In genomic region chr3:56131976-56132590, GRCh38 we compare ENCODE assay signal across 8 cellular contexts.
DNase-seq lines count a peak whose midpoint lies in the region; ATAC-seq, FAIRE-seq and TF ChIP-seq lines count a peak whose summit lies in the region.

No MANE protein-coding gene starts in this region.

- no peaks in the 10 kb centered on the region for H3F3A ChIP-seq in GM23338 (replicated peaks; ENCODE audit: low read depth)

- POLR2A ChIA-PET in endothelial cell of umbilical vein (lab: Charles Lee): no interaction called here
- POLR2A ChIA-PET in CD8-positive, alpha-beta memory T cell (lab: Charles Lee): no interaction called here

- 8 to 31% methylated on average over 3 of the region's 3 CpGs for WGBS in esophagus squamous epithelium, 2 donors

- H3K4me2 ChIP-seq in GM23338: no peak overlapping the region
- peak overlapping the region; percentile 79 for H3K4me2 ChIP-seq in endothelial cell of umbilical vein (ENCODE audit: insufficient read depth, low read length)

- TF ChIP-seq POLR2A in endothelial cell of umbilical vein (IDR thresholded peaks at IDR 0.05; ENCODE audit: low read depth, low read length): no peak
- no peak for TF ChIP-seq POLR2A in esophagus squamous epithelium (IDR thresholded peaks at IDR 0.05)

- no peaks in the 10 kb centered on the region for H4K20me1 ChIP-seq in GM23338 (replicated peaks; ENCODE audit: insufficient read depth)
- H4K20me1 ChIP-seq in endothelial cell of umbilical vein (replicated peaks; ENCODE audit: control insufficient read depth, extremely low read depth, insufficient read depth, low read length): no peaks in the 10 kb centered on the region

- ATAC-seq in GM23338 (peak; percentile 55), HG03039 (IDR thresholded peaks at IDR 0.05; ENCODE audit: unreplicated experiment) (no peak), HG02885 (IDR thresholded peaks at IDR 0.05; ENCODE audit: poor library complexity, unreplicated experiment) (no peak)

- FAIRE-seq in endothelial cell of umbilical vein (lab: Jason Lieb, UNC): peak; percentile 86

- H3K27me3 ChIP-seq in GM23338 (ENCODE audit: insufficient read depth) (no peaks in the 10 kb centered on the region), endothelial cell of umbilical vein (ENCODE audit: control insufficient read depth in 2 of 2, insufficient read depth in 2 of 2, low read length in 2 of 2) (no peaks in the 10 kb centered on the region), esophagus squamous epithelium (peaks cover 0 to 4% (median 0%) of the 10 kb centered on the region in 4 donors)
- H3K27me3 ChIP-seq in CD8-positive, alpha-beta memory T cell (ENCODE audit: insufficient read depth, low read length, poor library complexity, severe bottlenecking): no peaks in the 10 kb centered on the region

- H3K36me3 ChIP-seq in GM23338 (ENCODE audit: insufficient read depth) (no peaks in the 10 kb centered on the region), endothelial cell of umbilical vein (ENCODE audit: control insufficient read depth in 2 of 2, extremely low read depth in 1 of 2, insufficient read depth in 2 of 2, low read length in 2 of 2) (no peaks in the 10 kb centered on the region), esophagus squamous epithelium (no peaks in the 10 kb centered on the region)
- H3K36me3 ChIP-seq in CD8-positive, alpha-beta memory T cell (ENCODE audit: insufficient read depth, low read length): no peaks in the 10 kb centered on the region

- peak; percentile 28 for DNase-seq in GM23338 (ENCODE audit: low spot score)
- peak; percentile 93 for DNase-seq in NOMO-1 treated with DMSO at 0.1 percent for 48 hours (lab: John Stamatoyannopoulos, UW; ENCODE audit: unreplicated experiment)
- DNase-seq in endothelial cell of umbilical vein (ENCODE audit: low read depth, low spot score): peak; percentile 92
- peak in 6 of 10 donors; percentile 12 to 74 (median 30) for DNase-seq in posterior cingulate gyrus
- no peak for DNase-seq in esophagus squamous epithelium (lab: John Stamatoyannopoulos, UW)
- no peak for DNase-seq in CD8-positive, alpha-beta memory T cell

- H3K4me1 ChIP-seq in GM23338 (ENCODE audit: insufficient read depth) (peaks cover 18% of the 10 kb centered on the region), endothelial cell of umbilical vein (ENCODE audit: control insufficient read depth, extremely low read depth, insufficient read depth, low read length) (peaks cover 26% of the 10 kb centered on the region), esophagus squamous epithelium (peaks cover 0 to 11% (median 3%) of the 10 kb centered on the region in 3 donors)
- no peaks in the 10 kb centered on the region for H3K4me1 ChIP-seq in CD8-positive, alpha-beta memory T cell (ENCODE audit: insufficient read depth, low read length)

- no peak overlapping the region for H3K4me3 Mint-ChIP-seq in GM23338
- H3K4me3 Mint-ChIP-seq in CD8-positive, alpha-beta memory T cell: no peak overlapping the region

- H3K36me3 Mint-ChIP-seq in GM23338 (ENCODE audit: low read depth): peaks cover 2% of the 10 kb centered on the region
- no peaks in the 10 kb centered on the region for H3K36me3 Mint-ChIP-seq in CD8-positive, alpha-beta memory T cell

- H3K4me3 ChIP-seq in GM23338 (no peak overlapping the region), endothelial cell of umbilical vein (replicated peaks in 1 of 3; ENCODE audit: insufficient read depth in 1 of 3, low read depth in 1 of 3, low read length in 3 of 3) (no peak overlapping the region), esophagus squamous epithelium (no peak overlapping the region)
- H3K4me3 ChIP-seq in CD8-positive, alpha-beta memory T cell (ENCODE audit: low read length): no peak overlapping the region

- no peaks in the 10 kb centered on the region for H3K9me3 ChIP-seq in endothelial cell of umbilical vein (replicated peaks; ENCODE audit: control insufficient read depth, insufficient read depth, low read length)
- no peaks in the 10 kb centered on the region for H3K9me3 ChIP-seq in esophagus squamous epithelium
- no peaks in the 10 kb centered on the region for H3K9me3 ChIP-seq in CD8-positive, alpha-beta memory T cell (ENCODE audit: low read length)

- no peak overlapping the region for H3K27ac ChIP-seq in GM23338 (ENCODE audit: low read depth)
- peak overlapping the region; percentile 48 for H3K27ac ChIP-seq in endothelial cell of umbilical vein (ENCODE audit: insufficient read depth, low read depth, low read length)
- peak overlapping the region in 1 of 4 donors; percentile 11 for H3K27ac ChIP-seq in esophagus squamous epithelium
- no peak overlapping the region for H3K27ac ChIP-seq in CD8-positive, alpha-beta memory T cell (ENCODE audit: low read depth, low read length)

- CTCF ChIA-PET in endothelial cell of umbilical vein (lab: Charles Lee): no interaction called here
- CTCF ChIA-PET in CD8-positive, alpha-beta memory T cell (lab: Charles Lee): no interaction called here

- no peak overlapping the region for H3K27ac Mint-ChIP-seq in GM23338
- H3K27ac Mint-ChIP-seq in CD8-positive, alpha-beta memory T cell: no peak overlapping the region

- intact Hi-C loops in endothelial cell of umbilical vein (cut with micrococcal nuclease): loop anchor here (2.0 to 10.0 kb wide), 3 partner anchors 31 to 645 kb away; partner anchors contain the start of gene WNT5A
- intact Hi-C loops in posterior cingulate gyrus (cut with DNase I): no loop called here
- intact Hi-C loops in esophagus squamous epithelium (cut with DNase I): no loop called here

- H3K27me3 Mint-ChIP-seq in GM23338 (ENCODE audit: insufficient read depth, low read depth, poor library complexity): no peaks in the 10 kb centered on the region
- no peaks in the 10 kb centered on the region for H3K27me3 Mint-ChIP-seq in CD8-positive, alpha-beta memory T cell

- TF ChIP-seq CTCF in GM23338 (conservative IDR thresholded peaks at IDR 0.05; ENCODE audit: low read depth in 2 of 2) (no peak), endothelial cell of umbilical vein (IDR thresholded peaks at IDR 0.05; ENCODE audit: extremely low read depth in 1 of 2, insufficient read depth in 1 of 2, low read depth in 1 of 2, low read length in 2 of 2) (no peak), esophagus squamous epithelium (IDR thresholded peaks at IDR 0.05) (no peak)

- peaks cover 31% of the 10 kb centered on the region; the same call in 2 of the 3 replicates for H3K4me1 Mint-ChIP-seq in GM23338
- no peaks in the 10 kb centered on the region for H3K4me1 Mint-ChIP-seq in CD8-positive, alpha-beta memory T cell

- dilution Hi-C loops in endothelial cell of umbilical vein (cut with MboI; ENCODE audit: extremely low pct_ligation_motif_present, low sequenced_read_pairs): no loop called here

- no peaks in the 10 kb centered on the region for H3K9me2 ChIP-seq in GM23338 (ENCODE audit: insufficient read depth)

- no TSS peak for BruUV-seq in endothelial cell of umbilical vein (replicated peaks; lab: Mats Ljungman, UMichigan)

- no peaks in the 10 kb centered on the region for H3K79me2 ChIP-seq in GM23338 (replicated peaks; ENCODE audit: insufficient read depth)
- no peaks in the 10 kb centered on the region for H3K79me2 ChIP-seq in endothelial cell of umbilical vein (ENCODE audit: control insufficient read depth, insufficient read depth, low read length)

- H3K9me1 ChIP-seq in endothelial cell of umbilical vein (replicated peaks; ENCODE audit: control insufficient read depth, extremely low read depth, insufficient read depth, low read length): no peaks in the 10 kb centered on the region

- no peaks in the 10 kb centered on the region for H3K9me3 Mint-ChIP-seq in GM23338
- peaks cover 0 to 7% (median 2%) of the 10 kb centered on the region in 5 donors for H3K9me3 Mint-ChIP-seq in CD8-positive, alpha-beta memory T cell

- H3K9ac ChIP-seq in endothelial cell of umbilical vein (replicated peaks; ENCODE audit: extremely low read depth, insufficient read depth, low read length): no peak overlapping the region

- H2AFZ ChIP-seq in GM23338 (no peak overlapping the region), endothelial cell of umbilical vein (ENCODE audit: low read depth, low read length) (no peak overlapping the region)

TF ChIP-seq in endothelial cell of umbilical vein, 7 proteins besides CTCF, POLR2A, EP300 and RAD21:
- peak; percentile 99 for TF ChIP-seq FOS (IDR thresholded peaks at IDR 0.05; ENCODE audit: borderline replicate concordance, insufficient read depth, low read length)
- TF ChIP-seq JUN (IDR thresholded peaks at IDR 0.05; ENCODE audit: borderline replicate concordance, insufficient read depth, insufficient read length, low read depth): peak; percentile 96
- TF ChIP-seq POLR2AphosphoS5 (IDR thresholded peaks at IDR 0.05; ENCODE audit: insufficient read depth, low read depth, low read length): peak; percentile 63
- TF ChIP-seq GATA2 (IDR thresholded peaks at IDR 0.05; ENCODE audit: insufficient read depth, insufficient read length, low read depth, low read length): peak; percentile 75
- no peak for TF ChIP-seq MYC (IDR thresholded peaks at IDR 0.05; ENCODE audit: low read depth, low read length)
- TF ChIP-seq EZH2 (IDR thresholded peaks at IDR 0.05; ENCODE audit: borderline replicate concordance, low read depth, low read length, severe bottlenecking): no peak
TF ChIP-seq in endothelial cell of umbilical vein: peak in this region for 4.

Comparison
In these comparisons a context has a peak if more than half of its experiments do, and no peak if none do; other contexts are left out.
1. DNase-seq: peak in GM23338 (single experiment), NOMO-1 treated with DMSO at 0.1 percent for 48 hours (single experiment), endothelial cell of umbilical vein (single experiment) and posterior cingulate gyrus (6 of 10); none in esophagus squamous epithelium (single experiment) and CD8-positive, alpha-beta memory T cell (0 of 5).